In the genomic region with DNA sequence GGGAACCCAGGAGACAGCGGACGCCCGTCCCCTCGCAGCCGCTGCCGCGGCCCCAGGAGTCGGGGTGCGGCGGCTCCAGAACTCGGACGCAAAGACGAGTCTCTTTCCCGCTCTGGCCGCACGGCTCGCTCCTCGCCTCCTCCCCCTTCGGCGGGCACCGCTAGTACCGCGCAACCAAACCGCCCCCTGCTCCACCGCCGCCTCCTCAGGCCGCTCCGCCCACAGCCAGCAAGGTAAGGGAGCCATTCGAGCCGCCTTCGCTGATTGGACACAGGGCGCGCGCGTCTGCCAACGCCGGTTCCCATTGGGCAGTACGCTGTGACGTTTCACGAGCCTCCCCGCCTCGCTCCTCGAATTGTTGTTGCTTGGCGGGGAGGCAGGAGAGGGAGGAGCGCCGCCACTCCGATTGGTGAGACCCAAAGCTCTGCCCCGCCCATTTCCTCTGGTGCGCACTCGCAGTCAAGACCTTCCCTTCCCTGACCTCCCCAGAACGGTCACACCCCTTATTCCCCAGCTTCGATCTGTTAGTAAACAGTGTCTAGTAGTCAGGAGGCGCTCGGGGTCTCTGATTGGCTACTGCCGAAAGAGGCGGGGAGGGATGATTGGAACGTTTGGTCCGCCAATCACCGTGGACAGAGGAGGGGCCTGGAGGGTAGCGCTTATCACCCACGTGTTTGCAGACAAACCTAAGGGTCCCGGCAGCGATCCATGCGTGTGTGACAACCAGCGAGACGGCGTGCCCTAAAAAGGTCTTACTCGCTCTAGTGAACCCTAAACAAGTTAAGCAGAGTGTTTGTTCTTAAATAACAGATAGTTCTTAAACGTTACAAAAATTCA, we compare ENCODE assay signal across 8 cellular contexts. TPM values are rescaled to one million over a fixed set of nuclear protein-coding genes. Genes with fewer than 3 reads are reported as not detected.
DNase-seq lines count a peak whose midpoint lies in the region; TF ChIP-seq lines count a peak whose summit lies in the region.

A gene (minus strand): TSS at position 170 of the 837 bp plus-strand sequence. CDS start 207 bp downstream, outside the sequence.

- no peak within 1 kb of the TSS for H3K56ac ChIP-seq in H9 (ENCODE audit: insufficient read length, low read depth, low read length)

- peak within 1 kb of the TSS; percentile 95 for H3K14ac ChIP-seq in H9 (ENCODE audit: insufficient read depth, low read length)

- no peaks in the 10 kb centered on the region for H3K9me3 ChIP-seq in H9 (ENCODE audit: control insufficient read depth, low read depth, low read length)
- no peaks in the 10 kb centered on the region for H3K9me3 ChIP-seq in MG63

- no peaks in the 10 kb centered on the region for H3K79me2 ChIP-seq in H9 (ENCODE audit: insufficient read depth, low read length)

- H4K8ac ChIP-seq in H9 (replicated peaks; ENCODE audit: insufficient read length, low read depth, low read length): no peak within 1 kb of the TSS

- H2BK5ac ChIP-seq in H9 (ENCODE audit: insufficient read length, low read length): no peak within 1 kb of the TSS

- H3K4me1 Mint-ChIP-seq in H9: peaks cover 0 to 2% of the 10 kb centered on the region in 2 experiments; a peak in 1 of 4 replicates
- peaks cover 21% of the 10 kb centered on the region for H3K4me1 Mint-ChIP-seq in nephron
- H3K4me1 Mint-ChIP-seq in stimulated activated naive CD8-positive, alpha-beta T cell treated with anti-CD3 and anti-CD28 coated beads, Interleukin-15, Interleukin-2, amounts not matched to agents 100 ng/mL and 50 ng/mL, for 24 hours (ENCODE audit: low read depth): peaks cover 47% of the 10 kb centered on the region

- no peaks in the 10 kb centered on the region; the same call in 1 of the 2 replicates for H3K4me1 ChIP-seq in H9 (ENCODE audit: insufficient read depth, low read length)

- H3K23me2 ChIP-seq in H9 (ENCODE audit: insufficient read length, low read depth, low read length, poor library complexity, severe bottlenecking): peaks cover 11% of the 10 kb centered on the region

- no peak within 1 kb of the TSS for H3T11ph ChIP-seq in H9 (ENCODE audit: low read length)

- H3K27me3 ChIP-seq in H9 (ENCODE audit: insufficient read depth, low read length): no peaks in the 10 kb centered on the region
- no peaks in the 10 kb centered on the region for H3K27me3 ChIP-seq in MG63

- no peak within 1 kb of the TSS for H3K27ac Mint-ChIP-seq in H9
- peak within 1 kb of the TSS; percentile 33 to 51 (median 45) for H3K27ac Mint-ChIP-seq in nephron
- no peak within 1 kb of the TSS for H3K27ac Mint-ChIP-seq in stimulated activated naive CD8-positive, alpha-beta T cell treated with anti-CD3 and anti-CD28 coated beads, Interleukin-15, Interleukin-2, amounts not matched to agents 100 ng/mL and 50 ng/mL, for 24 hours

- H3K27me3 Mint-ChIP-seq in H9 (ENCODE audit: low read depth) (no peaks in the 10 kb centered on the region), nephron (ENCODE audit: low read depth) (peaks cover 3% of the 10 kb centered on the region)
- H3K27me3 Mint-ChIP-seq in stimulated activated naive CD8-positive, alpha-beta T cell treated with anti-CD3 and anti-CD28 coated beads, Interleukin-15, Interleukin-2, amounts not matched to agents 100 ng/mL and 50 ng/mL, for 24 hours: no peaks in the 10 kb centered on the region

- no CpG with 5 or more reads among the region's 69 CpGs for WGBS in H9 (ENCODE audit: extremely low coverage, insufficient read length, low lambda C conversion rate)

- TF ChIP-seq CTCF in H9 (conservative IDR thresholded peaks at IDR 0.05): no peak; the same call in 2 of the 3 replicates
- TF ChIP-seq CTCF in fibroblast of the aortic adventitia (IDR thresholded peaks at IDR 0.05; ENCODE audit: insufficient read depth, low read length): peak; percentile 14
- TF ChIP-seq CTCF in nephron (IDR thresholded peaks at IDR 0.05; ENCODE audit: unreplicated experiment in 3 of 3): peak in 1 of 3 experiments; percentile 2

- H2AFZ ChIP-seq in H9 (ENCODE audit: low read length): no peak within 1 kb of the TSS

- H3K4me2 ChIP-seq in H9 (ENCODE audit: insufficient read depth, insufficient read length, low read length): peak within 1 kb of the TSS; percentile 86

- no peak within 1 kb of the TSS for H3K27ac ChIP-seq in H9 (ENCODE audit: insufficient read length, low read depth, low read length)

- peak within 1 kb of the TSS; percentile 70 for H3K9ac ChIP-seq in H9 (ENCODE audit: extremely low read depth, insufficient read length, low read length)

- H2BK15ac ChIP-seq in H9 (ENCODE audit: low read depth, low read length): no peak within 1 kb of the TSS

- H4K5ac ChIP-seq in H9 (ENCODE audit: insufficient read length, low read depth, low read length): no peak within 1 kb of the TSS

- no peak within 1 kb of the TSS for H3K23ac ChIP-seq in H9 (ENCODE audit: insufficient read length, low read depth, low read length)

- no peak within 1 kb of the TSS; the same call in 1 of the 2 replicates for H3K4ac ChIP-seq in H9 (ENCODE audit: low read depth, low read length)

- peak within 1 kb of the TSS; percentile 77 to 84 for H3K4me3 Mint-ChIP-seq in H9
- H3K4me3 Mint-ChIP-seq in nephron: peak within 1 kb of the TSS; percentile 78 to 86 (median 80)
- peak within 1 kb of the TSS; percentile 80 for H3K4me3 Mint-ChIP-seq in stimulated activated naive CD8-positive, alpha-beta T cell treated with anti-CD3 and anti-CD28 coated beads, Interleukin-15, Interleukin-2, amounts not matched to agents 100 ng/mL and 50 ng/mL, for 24 hours

- H2BK20ac ChIP-seq in H9 (ENCODE audit: low read depth, low read length, poor library complexity, severe bottlenecking): no peak within 1 kb of the TSS

- no peaks in the 10 kb centered on the region for H4K20me1 ChIP-seq in H9 (ENCODE audit: control insufficient read depth, insufficient read depth, insufficient read length)

- no peak within 1 kb of the TSS for H2AK5ac ChIP-seq in H9 (ENCODE audit: insufficient read length, low read length)

- DNase-seq in ELR (ENCODE audit: low read depth) (peak; percentile 100), H9 (peak; percentile 100), MG63 (peak; percentile 99), SHP77 treated with DMSO at 0.1 percent for 48 hours (lab: John Stamatoyannopoulos, UW) (peak; percentile 100), fibroblast of the aortic adventitia (ENCODE audit: low read depth) (peak; percentile 100)
- DNase-seq in activated effector memory CD4-positive, alpha-beta T cell treated with anti-CD3 and anti-CD28 coated beads, Interleukin-2, amount 50 U/mL, for 16 hours: peak; percentile 100

- no peaks in the 10 kb centered on the region for H3K36me3 Mint-ChIP-seq in H9 (ENCODE audit: insufficient read depth in 1 of 3, low read depth in 3 of 3)
- no peaks in the 10 kb centered on the region for H3K36me3 Mint-ChIP-seq in nephron (ENCODE audit: low read depth)
- peaks cover 4% of the 10 kb centered on the region for H3K36me3 Mint-ChIP-seq in stimulated activated naive CD8-positive, alpha-beta T cell treated with anti-CD3 and anti-CD28 coated beads, Interleukin-15, Interleukin-2, amounts not matched to agents 100 ng/mL and 50 ng/mL, for 24 hours (ENCODE audit: low read depth)

- H2BK12ac ChIP-seq in H9 (ENCODE audit: insufficient read length, low read depth, low read length): peak within 1 kb of the TSS; percentile 43

- H2BK120ac ChIP-seq in H9 (ENCODE audit: low read depth, low read length, poor library complexity, severe bottlenecking): peak within 1 kb of the TSS; percentile 91

- no peaks in the 10 kb centered on the region for H3K36me3 ChIP-seq in MG63

- peak within 1 kb of the TSS; percentile 98 for H3K18ac ChIP-seq in H9 (ENCODE audit: insufficient read length, low read depth, low read length)

- no peaks in the 10 kb centered on the region for H3K79me1 ChIP-seq in H9 (ENCODE audit: insufficient read depth, low read depth, low read length, poor library complexity, severe bottlenecking)

- no peak within 1 kb of the TSS for H4K91ac ChIP-seq in H9 (ENCODE audit: insufficient read length, low read depth, low read length)

- H3K9me3 Mint-ChIP-seq in H9 (no peaks in the 10 kb centered on the region), nephron (no peaks in the 10 kb centered on the region)
- peaks cover 6% of the 10 kb centered on the region for H3K9me3 Mint-ChIP-seq in stimulated activated naive CD8-positive, alpha-beta T cell treated with anti-CD3 and anti-CD28 coated beads, Interleukin-15, Interleukin-2, amounts not matched to agents 100 ng/mL and 50 ng/mL, for 24 hours

- H3K4me3 ChIP-seq in MG63: peak within 1 kb of the TSS; percentile 88
- H3K4me3 ChIP-seq in fibroblast of the aortic adventitia (ENCODE audit: low read depth, low read length): peak within 1 kb of the TSS; percentile 88

RNA-seq across cellular contexts. Expression of the gene that starts here (rescaled TPM):
- total RNA-seq in H9 (2021): 3.7 and 3.8 TPM in 2 replicates
- 1.5 and 2.9 TPM in 2 replicates for total RNA-seq in MG63 (2014; rRNA removed; shearing (Covaris generic); ENCODE audit: low replicate concordance)
- 5.0 and 8.0 TPM in 2 replicates for total RNA-seq in fibroblast of the aortic adventitia (ENCODE audit: low replicate concordance)

Comparison
In these comparisons a context has a peak if more than half of its experiments do, and no peak if none do; other contexts are left out.
1. H3K27ac Mint-ChIP-seq: peak in nephron (3 of 3); none in H9 (0 of 3) and stimulated activated naive CD8-positive, alpha-beta T cell treated with anti-CD3 and anti-CD28 coated beads, Interleukin-15, Interleukin-2, amounts not matched to agents 100 ng/mL and 50 ng/mL, for 24 hours (single experiment).
2. Peak in every context shown above with its lines, with median percentiles within 50 percentile points of each other: DNase-seq and H3K4me3 Mint-ChIP-seq.